19 cellular contexts compared by ENCODE assay signal in the genomic region with DNA sequence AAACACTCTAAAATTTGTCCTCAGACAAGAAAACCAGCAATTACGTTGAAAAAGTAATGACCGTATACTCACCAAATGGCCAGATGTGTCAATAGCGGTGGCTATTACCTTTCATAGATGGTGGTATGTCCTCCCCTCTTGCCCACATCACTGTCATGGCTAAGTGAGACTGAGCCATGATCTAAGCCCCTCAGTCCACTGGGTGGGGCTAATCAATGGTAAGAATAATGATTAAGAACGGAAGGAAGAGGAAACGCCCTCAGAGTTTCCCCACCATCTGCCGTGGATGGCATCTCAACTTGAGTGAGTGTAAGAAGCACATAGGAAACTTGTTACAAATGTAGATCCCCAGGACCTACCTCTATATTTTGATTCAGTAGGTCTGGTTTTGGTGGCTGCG.
A peak's percentile ranks its signal among the peaks of the same experiment; 100 is the strongest.
DNase-seq lines count a peak whose midpoint lies in the region; ATAC-seq and TF ChIP-seq lines count a peak whose summit lies in the region.
"Had no signal": no experiment of that assay in that cellular context is flagged by ENCODE, and none has a peak within 500 bp of the region (broad histone marks: within the 10 kb centered on the region; RNA-seq: fewer than 3 reads in every experiment).

No MANE protein-coding gene starts in this region.

- H2AFZ ChIP-seq in mesenchymal stem cell (ENCODE audit: low read depth, low read length), result no peak overlapping the region

- H3K27me3 Mint-ChIP-seq in activated naive CD8-positive, alpha-beta T cell treated with anti-CD3 and anti-CD28 coated beads, Interleukin-2, amount 50 U/mL, for 24 hours, result peaks cover 6% of the 10 kb centered on the region
- H3K27me3 Mint-ChIP-seq: CD4-positive, alpha-beta T cell had no signal

- H3K9me3 Mint-ChIP-seq in activated naive CD8-positive, alpha-beta T cell treated with anti-CD3 and anti-CD28 coated beads, Interleukin-2, amount 50 U/mL, for 24 hours, result peaks cover 3% of the 10 kb centered on the region
- H3K9me3 Mint-ChIP-seq: CD4-positive, alpha-beta T cell; CD8-positive, alpha-beta T cell had no signal

- intact Hi-C loops in left colon (cut with DNase I, micrococcal nuclease), result no loop called here

- H2BK15ac ChIP-seq in mesenchymal stem cell (ENCODE audit: low read depth, poor library complexity, severe bottlenecking), result no peak overlapping the region

- H3K4me1 ChIP-seq in mesenchymal stem cell (ENCODE audit: control insufficient read depth, insufficient read depth, low read depth, low read length), result peaks cover 2% of the 10 kb centered on the region
- H3K4me1 ChIP-seq: Caco-2 had no signal

- H2BK5ac ChIP-seq in mesenchymal stem cell (ENCODE audit: low read depth, low read length, poor library complexity, severe bottlenecking), result no peak overlapping the region

- H3K27me3 ChIP-seq in mesenchymal stem cell (ENCODE audit: control insufficient read depth in 1 of 2, insufficient read depth in 1 of 2, low read length in 2 of 2), result no peaks in the 10 kb centered on the region
- H3K27me3 ChIP-seq: BLaER1 treated with 17β-estradiol and CSF1 and Interleukin-3, amounts not matched to agents 10 nM and 100 nM had no signal

- no peak overlapping the region for H3K4ac ChIP-seq in mesenchymal stem cell (ENCODE audit: low read depth in 1 of 2, low read length in 2 of 2)

- POLR2A ChIA-PET in HEK293T (lab: Yijun Ruan, JAX), result no interaction called here

- H3K4me3 Mint-ChIP-seq in activated naive CD8-positive, alpha-beta T cell treated with anti-CD3 and anti-CD28 coated beads, Interleukin-2, amount 50 U/mL, for 24 hours, result no peak overlapping the region
- H3K4me3 Mint-ChIP-seq: B cell; CD4-positive, alpha-beta T cell; CD8-positive, alpha-beta T cell had no signal

- peak overlapping the region; percentile 46 for H4K91ac ChIP-seq in mesenchymal stem cell (ENCODE audit: low read length)

- H3K36me3 ChIP-seq in mesenchymal stem cell (ENCODE audit: control insufficient read depth in 1 of 2, insufficient read depth in 2 of 2, low read depth in 1 of 2, low read length in 2 of 2), result no peaks in the 10 kb centered on the region
- H3K36me3 ChIP-seq: BLaER1 treated with 17β-estradiol and CSF1 and Interleukin-3, amounts not matched to agents 10 nM and 100 nM had no signal

- DNase-seq in NCI-H82 (lab: John Stamatoyannopoulos, UW), result peak; percentile 22
- no peak for DNase-seq in NCI-H82 treated with DMSO at 0.1 percent for 48 hours (lab: John Stamatoyannopoulos, UW; ENCODE audit: unreplicated experiment)
- peak; percentile 86 for DNase-seq in dermis blood vessel endothelial cell
- DNase-seq in mesenchymal stem cell, result no peak
- DNase-seq in activated naive CD8-positive, alpha-beta T cell treated with anti-CD3 and anti-CD28 coated beads, Interleukin-2, amount 50 U/mL, for 24 hours, result no peak
- no peak for DNase-seq in HEK293T (ENCODE audit: extremely low spot score)
- DNase-seq in left colon, result no peak
- DNase-seq: AML-193; Caco-2; Calu3; CD4-positive, alpha-beta T cell; CD8-positive, alpha-beta T cell; DMS79 treated with DMSO at 0.1 percent for 48 hours; GF-D8 had no signal

- no peak overlapping the region for H3K4me3 ChIP-seq in mesenchymal stem cell (ENCODE audit: insufficient read depth in 1 of 2, low read depth in 1 of 2, low read length in 2 of 2)
- H3K4me3 ChIP-seq: A549; BLaER1 treated with 17β-estradiol and CSF1 and Interleukin-3, amounts not matched to agents 10 nM and 100 nM had no signal

- peak overlapping the region; percentile 43 to 49 for H3K18ac ChIP-seq in mesenchymal stem cell (ENCODE audit: low read depth in 1 of 2, low read length in 2 of 2)

- no peak overlapping the region for H3K4me2 ChIP-seq in mesenchymal stem cell (ENCODE audit: low read length, poor library complexity, severe bottlenecking)
- H3K4me2 ChIP-seq: A549; BLaER1 treated with 17β-estradiol and CSF1 and Interleukin-3, amounts not matched to agents 10 nM and 100 nM had no signal

- H2BK12ac ChIP-seq in mesenchymal stem cell (ENCODE audit: low read length in 2 of 2), result peak overlapping the region; percentile 82 to 95

- no peak overlapping the region for H2AK5ac ChIP-seq in mesenchymal stem cell (ENCODE audit: low read length, severe bottlenecking)

- H3K23ac ChIP-seq in mesenchymal stem cell (ENCODE audit: low read length in 2 of 2), result no peak overlapping the region

- no peaks in the 10 kb centered on the region for H3K9me3 ChIP-seq in mesenchymal stem cell (ENCODE audit: control insufficient read depth, low read length)
- H3K9me3 ChIP-seq: A549; BLaER1 treated with 17β-estradiol and CSF1 and Interleukin-3, amounts not matched to agents 10 nM and 100 nM; Caco-2 had no signal

- no peak overlapping the region for H3K27ac ChIP-seq in mesenchymal stem cell (ENCODE audit: low read length, poor library complexity, severe bottlenecking)
- H3K27ac ChIP-seq: 22Rv1; BLaER1 treated with 17β-estradiol and CSF1 and Interleukin-3, amounts not matched to agents 10 nM and 100 nM; C4-2B had no signal

- H3K36me3 Mint-ChIP-seq in activated naive CD8-positive, alpha-beta T cell treated with anti-CD3 and anti-CD28 coated beads, Interleukin-2, amount 50 U/mL, for 24 hours (ENCODE audit: low read depth), result no peaks in the 10 kb centered on the region
- H3K36me3 Mint-ChIP-seq: CD8-positive, alpha-beta T cell had no signal

- peaks cover 3% of the 10 kb centered on the region for H3K4me1 Mint-ChIP-seq in activated naive CD8-positive, alpha-beta T cell treated with anti-CD3 and anti-CD28 coated beads, Interleukin-2, amount 50 U/mL, for 24 hours

- CTCF ChIA-PET in HEK293T (lab: Yijun Ruan, JAX), result no interaction called here

- no peak overlapping the region for H3K9ac ChIP-seq in mesenchymal stem cell (ENCODE audit: low read length)
- H3K9ac ChIP-seq: BLaER1 treated with 17β-estradiol and CSF1 and Interleukin-3, amounts not matched to agents 10 nM and 100 nM had no signal

- no peak overlapping the region for H3K27ac Mint-ChIP-seq in activated naive CD8-positive, alpha-beta T cell treated with anti-CD3 and anti-CD28 coated beads, Interleukin-2, amount 50 U/mL, for 24 hours
- H3K27ac Mint-ChIP-seq: B cell; CD4-positive, alpha-beta T cell; CD8-positive, alpha-beta T cell had no signal

- no peak overlapping the region for H2BK120ac ChIP-seq in mesenchymal stem cell (ENCODE audit: low read depth, low read length)

- no peak for ATAC-seq in activated naive CD8-positive, alpha-beta T cell treated with anti-CD3 and anti-CD28 coated beads, Interleukin-2, amount 50 U/mL, for 24 hours
- ATAC-seq in left colon, result no peak
- ATAC-seq: A549; CD8-positive, alpha-beta T cell had no signal

- H3K14ac ChIP-seq in mesenchymal stem cell (ENCODE audit: low read length in 2 of 2), result no peak overlapping the region

- H4K8ac ChIP-seq in mesenchymal stem cell (ENCODE audit: low read length), result no peak overlapping the region

- no peaks in the 10 kb centered on the region for H3K79me1 ChIP-seq in mesenchymal stem cell (replicated peaks; ENCODE audit: low read length, poor library complexity, severe bottlenecking)

- 98% methylated on average over 7 of the region's 7 CpGs for WGBS in mesenchymal stem cell

TF ChIP-seq in HEK293T, 16 proteins besides CTCF, POLR2A, EP300 and RAD21:
- TF ChIP-seq ELF4 (IDR thresholded peaks at IDR 0.05) (no peak), FOXA1 (IDR thresholded peaks at IDR 0.05) (no peak)

Comparison
In these comparisons a context has a peak if more than half of its experiments do, and no peak if none do; other contexts are left out.
1. DNase-seq: peak in NCI-H82 (single experiment) and dermis blood vessel endothelial cell (single experiment); none in NCI-H82 treated with DMSO at 0.1 percent for 48 hours (single experiment), mesenchymal stem cell (single experiment), activated naive CD8-positive, alpha-beta T cell treated with anti-CD3 and anti-CD28 coated beads, Interleukin-2, amount 50 U/mL, for 24 hours (single experiment), HEK293T (single experiment) and left colon (0 of 2).